1 cellular context compared by ENCODE assay signal in the genomic region with DNA sequence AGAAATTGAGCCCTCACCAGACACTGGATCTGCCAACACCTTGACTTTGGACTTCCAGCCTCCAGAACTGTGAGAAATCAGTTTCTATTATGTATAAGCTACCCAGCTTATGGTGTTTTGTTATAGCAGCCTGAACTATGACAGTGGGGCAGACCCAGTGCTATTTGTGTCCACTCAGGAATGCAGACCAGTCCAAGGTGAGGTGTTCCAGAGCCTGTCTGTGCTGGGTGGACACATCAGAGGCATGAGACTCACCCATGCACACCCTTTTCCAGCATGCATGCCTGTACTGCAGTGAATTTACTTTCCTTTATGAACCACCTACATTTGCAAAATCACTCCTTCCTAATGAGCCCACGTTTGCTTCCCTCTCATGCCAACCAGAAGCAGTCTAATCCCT.
TF ChIP-seq lines count a peak whose summit lies in the region.

No MANE protein-coding gene starts in this region.

TF ChIP-seq in neural cell, 6 proteins besides CTCF, POLR2A, EP300 and RAD21 (continued from another document):
- TF ChIP-seq, protein P1, sequence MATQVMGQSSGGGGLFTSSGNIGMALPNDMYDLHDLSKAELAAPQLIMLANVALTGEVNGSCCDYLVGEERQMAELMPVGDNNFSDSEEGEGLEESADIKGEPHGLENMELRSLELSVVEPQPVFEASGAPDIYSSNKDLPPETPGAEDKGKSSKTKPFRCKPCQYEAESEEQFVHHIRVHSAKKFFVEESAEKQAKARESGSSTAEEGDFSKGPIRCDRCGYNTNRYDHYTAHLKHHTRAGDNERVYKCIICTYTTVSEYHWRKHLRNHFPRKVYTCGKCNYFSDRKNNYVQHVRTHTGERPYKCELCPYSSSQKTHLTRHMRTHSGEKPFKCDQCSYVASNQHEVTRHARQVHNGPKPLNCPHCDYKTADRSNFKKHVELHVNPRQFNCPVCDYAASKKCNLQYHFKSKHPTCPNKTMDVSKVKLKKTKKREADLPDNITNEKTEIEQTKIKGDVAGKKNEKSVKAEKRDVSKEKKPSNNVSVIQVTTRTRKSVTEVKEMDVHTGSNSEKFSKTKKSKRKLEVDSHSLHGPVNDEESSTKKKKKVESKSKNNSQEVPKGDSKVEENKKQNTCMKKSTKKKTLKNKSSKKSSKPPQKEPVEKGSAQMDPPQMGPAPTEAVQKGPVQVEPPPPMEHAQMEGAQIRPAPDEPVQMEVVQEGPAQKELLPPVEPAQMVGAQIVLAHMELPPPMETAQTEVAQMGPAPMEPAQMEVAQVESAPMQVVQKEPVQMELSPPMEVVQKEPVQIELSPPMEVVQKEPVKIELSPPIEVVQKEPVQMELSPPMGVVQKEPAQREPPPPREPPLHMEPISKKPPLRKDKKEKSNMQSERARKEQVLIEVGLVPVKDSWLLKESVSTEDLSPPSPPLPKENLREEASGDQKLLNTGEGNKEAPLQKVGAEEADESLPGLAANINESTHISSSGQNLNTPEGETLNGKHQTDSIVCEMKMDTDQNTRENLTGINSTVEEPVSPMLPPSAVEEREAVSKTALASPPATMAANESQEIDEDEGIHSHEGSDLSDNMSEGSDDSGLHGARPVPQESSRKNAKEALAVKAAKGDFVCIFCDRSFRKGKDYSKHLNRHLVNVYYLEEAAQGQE (IDR thresholded peaks at IDR 0.05; ENCODE audit: borderline replicate concordance) = no peak
- TF ChIP-seq POLR2AphosphoS5 (IDR thresholded peaks at IDR 0.05) (no peak), TAF1 (IDR thresholded peaks at IDR 0.05; ENCODE audit: low read depth) (no peak)
